In genomic region chr1:6535214-6535613, GRCh38 we compare ENCODE assay signal across 20 cellular contexts. TPM values are rescaled to one million over a fixed set of nuclear protein-coding genes. Genes with fewer than 3 reads are reported as not detected.
DNase-seq lines count a peak whose midpoint lies in the region; ATAC-seq, FAIRE-seq and TF ChIP-seq lines count a peak whose summit lies in the region.
"Had no signal": no experiment of that assay in that cellular context is flagged by ENCODE, and none has a peak within 500 bp of the region (broad histone marks: within the 10 kb centered on the region; RNA-seq: fewer than 3 reads in every experiment).

No MANE protein-coding gene starts in this region.

- ATAC-seq in K562 (no peak), GM21576 (IDR thresholded peaks at IDR 0.05; ENCODE audit: unreplicated experiment) (no peak)

- no peaks in the 10 kb centered on the region for H3K27me3 Mint-ChIP-seq in T-helper 2 cell treated with Interferon-gamma antibody and Interleukin-4, amounts not matched to agents 5 μg/mL and 100 μg/mL, for 36 hours (ENCODE audit: low read depth)
- peaks cover 0 to 2% (median 0%) of the 10 kb centered on the region in 3 donors for H3K27me3 Mint-ChIP-seq in CD14-positive monocyte (ENCODE audit: low read depth in 3 of 3)

- peaks cover 14% of the 10 kb centered on the region; the same call in 2 of the 3 replicates for H3K79me2 ChIP-seq in K562 (ENCODE audit: control insufficient read depth, insufficient read depth, low read length)

- in situ Hi-C loops in K562 (cut with MboI): no loop called here

- POLR2A ChIA-PET in K562 (lab: Yijun Ruan, JAX): interaction anchor here (0.6 to 5.5 kb wide), 4 partner anchors 12 to 54 kb away, joined by 3 to 48 read pairs (median 4); no protein-coding TSS in a partner anchor

- peaks cover 88% of the 10 kb centered on the region for H3K36me3 ChIP-seq in K562 (ENCODE audit: control insufficient read depth, insufficient read depth, low read length)
- H3K36me3 ChIP-seq in mesenchymal stem cell (ENCODE audit: control insufficient read depth in 1 of 2, insufficient read depth in 2 of 2, low read depth in 1 of 2, low read length in 2 of 2): peaks cover 37 to 61% of the 10 kb centered on the region in 2 experiments

- CTCF ChIA-PET in K562 (lab: Yijun Ruan, JAX; ENCODE audit: low intra/inter-chr PET ratio): no interaction called here

- H3K9ac ChIP-seq in K562 (ENCODE audit: insufficient read depth in 1 of 2, low read depth in 2 of 2, low read length in 2 of 2): no peak overlapping the region
- H3K9ac ChIP-seq in mesenchymal stem cell (ENCODE audit: low read length): no peak overlapping the region

- TF ChIP-seq CTCF in CD14-positive monocyte (IDR thresholded peaks at IDR 0.05): no peak
- TF ChIP-seq CTCF in K562 (IDR thresholded peaks at IDR 0.05 in 2 of 3, conservative IDR thresholded peaks at IDR 0.05 in 1 of 3; ENCODE audit: insufficient read depth in 2 of 3, low read depth in 1 of 3, low read length in 3 of 3): no peak

- no peaks in the 10 kb centered on the region for H3K9me3 Mint-ChIP-seq in T-helper 2 cell treated with Interferon-gamma antibody and Interleukin-4, amounts not matched to agents 5 μg/mL and 100 μg/mL, for 36 hours
- H3K9me3 Mint-ChIP-seq in CD14-positive monocyte: no peaks in the 10 kb centered on the region

- no peaks in the 10 kb centered on the region for H3K4me1 ChIP-seq in K562 (replicated peaks in 1 of 2; ENCODE audit: control insufficient read depth in 2 of 2, insufficient read depth in 2 of 2, low read length in 2 of 2)
- H3K4me1 ChIP-seq in mesenchymal stem cell (ENCODE audit: control insufficient read depth, insufficient read depth, low read depth, low read length): peaks cover 3% of the 10 kb centered on the region

- intact Hi-C loops in CD14-positive monocyte (cut with micrococcal nuclease) (no loop called here), K562 (cut with micrococcal nuclease) (no loop called here)

- no peaks in the 10 kb centered on the region for H3K27me3 ChIP-seq in K562 (ENCODE audit: control insufficient read depth in 2 of 2, insufficient read depth in 2 of 2, low read length in 2 of 2)
- no peaks in the 10 kb centered on the region for H3K27me3 ChIP-seq in mesenchymal stem cell (ENCODE audit: control insufficient read depth in 1 of 2, insufficient read depth in 1 of 2, low read length in 2 of 2)

- H3K27ac ChIP-seq in K562 (ENCODE audit: extremely low read depth, low read depth, low read length): no peak overlapping the region
- H3K27ac ChIP-seq in mesenchymal stem cell (ENCODE audit: low read length, poor library complexity, severe bottlenecking): no peak overlapping the region
- H3K27ac ChIP-seq: 22Rv1, PC-9 had no signal

- 99% methylated on average over 4 of the region's 4 CpGs for WGBS in K562 (ENCODE audit: insufficient coverage, low coverage, missing lambda C conversion rate)
- WGBS in mesenchymal stem cell: 100% methylated on average over 4 of the region's 4 CpGs

- H3K79me1 ChIP-seq in mesenchymal stem cell (replicated peaks; ENCODE audit: low read length, poor library complexity, severe bottlenecking): peaks cover 14% of the 10 kb centered on the region

- no peak overlapping the region for H3K14ac ChIP-seq in mesenchymal stem cell (ENCODE audit: low read length in 2 of 2)

- H3K4ac ChIP-seq in mesenchymal stem cell (ENCODE audit: low read depth in 1 of 2, low read length in 2 of 2): no peak overlapping the region

- no peak overlapping the region for H2BK15ac ChIP-seq in mesenchymal stem cell (ENCODE audit: low read depth, poor library complexity, severe bottlenecking)

- no peak overlapping the region for H4K91ac ChIP-seq in mesenchymal stem cell (ENCODE audit: low read length)

- BruUV-seq in K562 (replicated peaks; lab: Mats Ljungman, UMichigan): no TSS peak

- TF ChIP-seq EP300 in K562 (IDR thresholded peaks at IDR 0.05; ENCODE audit: low read length): no peak

- H3K18ac ChIP-seq in mesenchymal stem cell (ENCODE audit: low read depth in 1 of 2, low read length in 2 of 2): no peak overlapping the region

- H3K9me1 ChIP-seq in K562 (ENCODE audit: control insufficient read depth, insufficient read depth, low read length): no peaks in the 10 kb centered on the region

- peak overlapping the region; percentile 26 for H3K27ac Mint-ChIP-seq in T-helper 2 cell treated with Interferon-gamma antibody and Interleukin-4, amounts not matched to agents 5 μg/mL and 100 μg/mL, for 36 hours
- H3K27ac Mint-ChIP-seq in CD14-positive monocyte: peak overlapping the region in 5 of 7 donors; percentile 23 to 67 (median 38)

- H3K4me3 ChIP-seq in K562 (no peak overlapping the region), mesenchymal stem cell (ENCODE audit: insufficient read depth in 1 of 2, low read depth in 1 of 2, low read length in 2 of 2) (no peak overlapping the region)
- H3K4me3 ChIP-seq: PC-9 had no signal

- TF ChIP-seq RAD21 in K562 (CRISPR knock-in tag; conservative IDR thresholded peaks at IDR 0.05 in 1 of 2, IDR thresholded peaks at IDR 0.05 in 1 of 2): no peak

- no peak for FAIRE-seq in K562 (lab: Jason Lieb, UNC)
- FAIRE-seq: GM12892 had no signal

- no peaks in the 10 kb centered on the region for H3K4me1 Mint-ChIP-seq in T-helper 2 cell treated with Interferon-gamma antibody and Interleukin-4, amounts not matched to agents 5 μg/mL and 100 μg/mL, for 36 hours (ENCODE audit: low read depth)
- H3K4me1 Mint-ChIP-seq in CD14-positive monocyte: peaks cover 4% of the 10 kb centered on the region

- H3K4me2 ChIP-seq in K562 (ENCODE audit: insufficient read depth, low read length) (no peak overlapping the region), mesenchymal stem cell (ENCODE audit: low read length, poor library complexity, severe bottlenecking) (no peak overlapping the region)
- H3K4me2 ChIP-seq: PC-9 had no signal

- no peak overlapping the region for H3K23ac ChIP-seq in mesenchymal stem cell (ENCODE audit: low read length in 2 of 2)

- no peak overlapping the region for H2BK5ac ChIP-seq in mesenchymal stem cell (ENCODE audit: low read depth, low read length, poor library complexity, severe bottlenecking)

- H3K4me3 Mint-ChIP-seq in T-helper 2 cell treated with Interferon-gamma antibody and Interleukin-4, amounts not matched to agents 5 μg/mL and 100 μg/mL, for 36 hours: no peak overlapping the region
- H3K4me3 Mint-ChIP-seq in CD14-positive monocyte: no peak overlapping the region

- DNase-seq in T-helper 2 cell treated with Interferon-gamma antibody and Interleukin-4, amounts not matched to agents 5 μg/mL and 100 μg/mL, for 36 hours (ENCODE audit: low spot score): no peak
- DNase-seq in T-helper 2 cell (no peak), CD14-positive monocyte (ENCODE audit: low spot score) (no peak), K562 (ENCODE audit: extremely low read depth in 1 of 4, low spot score in 3 of 4) (peak in 1 of 4 experiments; percentile 3), mesenchymal stem cell (peak; percentile 23), DMS114 treated with DMSO at 0.1 percent for 48 hours (lab: John Stamatoyannopoulos, UW; ENCODE audit: unreplicated experiment) (no peak), mesenteric fat pad (ENCODE audit: low spot score) (no peak)
- DNase-seq: DND-41, GDM1, HCEC 1CT, Karpas-422, MM.1S, NCI-H1105, NCI-H187 treated with DMSO at 0.1 percent for 48 hours, NCI-H446 treated with DMSO at 0.1 percent for 48 hours, NCI-H748 treated with DMSO at 0.1 percent for 48 hours, PC-9 had no signal

- H2BK12ac ChIP-seq in mesenchymal stem cell (ENCODE audit: low read length in 2 of 2): no peak overlapping the region

- H2AFZ ChIP-seq in K562 (ENCODE audit: low read depth, low read length) (no peak overlapping the region), mesenchymal stem cell (ENCODE audit: low read depth, low read length) (no peak overlapping the region)
- H2AFZ ChIP-seq: PC-9 had no signal

- H3K9me3 ChIP-seq in K562 (replicated peaks; ENCODE audit: control insufficient read depth, insufficient read depth, low read depth, low read length) (no peaks in the 10 kb centered on the region), mesenchymal stem cell (ENCODE audit: control insufficient read depth, low read length) (no peaks in the 10 kb centered on the region)

- H2BK120ac ChIP-seq in mesenchymal stem cell (ENCODE audit: low read depth, low read length): no peak overlapping the region

- H4K20me1 ChIP-seq in K562 (replicated peaks; ENCODE audit: control insufficient read depth, insufficient read depth, low read length): peaks cover 5% of the 10 kb centered on the region; the same call in 1 of the 2 replicates

- TF ChIP-seq POLR2A in K562 (conservative IDR thresholded peaks at IDR 0.05): no peak

- H4K8ac ChIP-seq in mesenchymal stem cell (ENCODE audit: low read length): no peak overlapping the region

- H3K36me3 Mint-ChIP-seq in T-helper 2 cell treated with Interferon-gamma antibody and Interleukin-4, amounts not matched to agents 5 μg/mL and 100 μg/mL, for 36 hours (ENCODE audit: low read depth): peaks cover 43% of the 10 kb centered on the region
- peaks cover 51 to 74% of the 10 kb centered on the region in 2 donors for H3K36me3 Mint-ChIP-seq in CD14-positive monocyte

- H2AK5ac ChIP-seq in mesenchymal stem cell (ENCODE audit: low read length, severe bottlenecking): no peak overlapping the region

RNA-seq across cellular contexts. Expression of gene NOL9, which starts 19.1 kb away (rescaled TPM):
- polyA plus RNA-seq in CD14-positive monocyte (1 to 10 TPM; 3.7 to 7.6 TPM), K562 (2011; rRNA removed) (52.3 and 52.7 TPM in 2 replicates), K562 (2014; fragmentation: Illumina TruSeq; extraction: Trizol) (25.8 and 30.1 TPM in 2 replicates), K562 (2014; fragmentation: Nextera tagmentation; extraction: Ambion mirVana) (10 to 100 TPM in 1 of 2 experiments, 1 to 10 TPM in 1; 5.6 to 10.1 TPM), K562 (2014; rRNA removed) (35.6 and 40.0 TPM in 2 replicates)
- total RNA-seq in K562 (2011; cell fraction: chromatin; rRNA removed; ENCODE audit: low replicate concordance): 408 and 415 TPM in 2 replicates
- 189 and 201 TPM in 2 replicates for total RNA-seq in K562 (2011; cell fraction: nucleolus; rRNA removed)
- total RNA-seq in K562 (2011; cell fraction: nucleoplasm; rRNA removed): 302 and 309 TPM in 2 replicates
- total RNA-seq in K562 (2014; rRNA removed) (47.3 and 58.4 TPM in 2 replicates), K562 (2014; rRNA removed; fragmentation: Illumina TruSeq; extraction: Trizol) (62.5 and 63.6 TPM in 2 replicates), K562 (2015; rRNA removed; fragmentation: Illumina TruSeq; extraction: Trizol) (52.8 and 56.5 TPM in 2 replicates), K562 (2021) (76.5 and 79.3 TPM in 2 replicates), mesenteric fat pad (23.2 TPM)
- polyA plus RNA-seq in K562 (2011; cell fraction: cytosol; rRNA removed): 19.5 and 29.3 TPM in 2 replicates
- 60.2 and 68.3 TPM in 2 replicates for polyA plus RNA-seq in K562 (2011; cell fraction: nucleus; rRNA removed)
- polyA plus RNA-seq in K562 (2012): 9.6 and 15.3 TPM in 2 replicates
- polyA minus RNA-seq in K562 (2011; rRNA and poly(A)+ RNA removed): 80.8 and 105 TPM in 2 replicates
- 22.9 and 38.4 TPM in 2 replicates for polyA minus RNA-seq in K562 (2011; cell fraction: cytosol; rRNA and poly(A)+ RNA removed)
- 42.3 and 74.4 TPM in 2 replicates for polyA minus RNA-seq in K562 (2011; cell fraction: nucleus; rRNA and poly(A)+ RNA removed)
- polyA plus RNA-seq in mesenchymal stem cell (2013, experiment 1 of 2): 7.3 TPM
- 7.3 TPM for polyA plus RNA-seq in mesenchymal stem cell (2013, experiment 2 of 2)

RNA-seq across cellular contexts. Expression of gene TAS1R1, which starts 19.9 kb away (rescaled TPM):
- polyA plus RNA-seq in CD14-positive monocyte: not detected
- 0.28 and 0.44 TPM in 2 replicates for total RNA-seq in K562 (2011; cell fraction: chromatin; rRNA removed; ENCODE audit: low replicate concordance)
- total RNA-seq in K562 (2011; cell fraction: nucleolus; rRNA removed): 0.39 TPM in 1 of 2 replicates, not detected in the other
- 0.15 TPM in 1 of 2 replicates, not detected in the other for total RNA-seq in K562 (2011; cell fraction: nucleoplasm; rRNA removed)
- not detected in 2 replicates for total RNA-seq in K562 (2014; rRNA removed)
- not detected in 2 replicates for total RNA-seq in K562 (2014; rRNA removed; fragmentation: Illumina TruSeq; extraction: Trizol)
- total RNA-seq in K562 (2015; rRNA removed; fragmentation: Illumina TruSeq; extraction: Trizol): not detected in 2 replicates
- total RNA-seq in K562 (2021): not detected in 2 replicates
- polyA plus RNA-seq in K562 (2011; rRNA removed): 0.04 and 0.06 TPM in 2 replicates
- 0.01 and 0.04 TPM in 2 replicates for polyA plus RNA-seq in K562 (2011; cell fraction: cytosol; rRNA removed)
- 0.06 TPM in 1 of 2 replicates, not detected in the other for polyA plus RNA-seq in K562 (2011; cell fraction: nucleus; rRNA removed)
- polyA plus RNA-seq in K562 (2012): 0.07 and 0.12 TPM in 2 replicates
- polyA plus RNA-seq in K562 (2014; fragmentation: Illumina TruSeq; extraction: Trizol): not detected in 2 replicates
- polyA plus RNA-seq in K562 (2014; fragmentation: Nextera tagmentation; extraction: Ambion mirVana): not detected
- not detected in 2 replicates for polyA plus RNA-seq in K562 (2014; rRNA removed)
- 0.11 TPM in 1 of 2 replicates, not detected in the other for polyA minus RNA-seq in K562 (2011; rRNA and poly(A)+ RNA removed)
- not detected in 2 replicates for polyA minus RNA-seq in K562 (2011; cell fraction: cytosol; rRNA and poly(A)+ RNA removed)
- polyA minus RNA-seq in K562 (2011; cell fraction: nucleus; rRNA and poly(A)+ RNA removed): not detected in 2 replicates
- not detected for polyA plus RNA-seq in mesenchymal stem cell (2013, experiment 1 of 2)
- polyA plus RNA-seq in mesenchymal stem cell (2013, experiment 2 of 2): not detected
- total RNA-seq in mesenteric fat pad: not detected
- total RNA-seq: PC-9 had no signal

RNA-seq across cellular contexts. Expression of gene PLEKHG5, which starts 43.7 kb away (rescaled TPM):
- polyA plus RNA-seq in CD14-positive monocyte: not detected
- 0.51 and 2.5 TPM in 2 replicates for total RNA-seq in K562 (2011; cell fraction: chromatin; rRNA removed; ENCODE audit: low replicate concordance)
- total RNA-seq in K562 (2011; cell fraction: nucleolus; rRNA removed): 1.4 and 1.5 TPM in 2 replicates
- total RNA-seq in K562 (2011; cell fraction: nucleoplasm; rRNA removed): 0.88 and 0.99 TPM in 2 replicates
- total RNA-seq in K562 (2014; rRNA removed): 0.05 and 0.20 TPM in 2 replicates
- total RNA-seq in K562 (2014; rRNA removed; fragmentation: Illumina TruSeq; extraction: Trizol): 0.04 TPM in 1 of 2 replicates, not detected in the other
- not detected in 2 replicates for total RNA-seq in K562 (2015; rRNA removed; fragmentation: Illumina TruSeq; extraction: Trizol)
- total RNA-seq in K562 (2021): 0.29 TPM in 2 replicates
- polyA plus RNA-seq in K562 (2011; rRNA removed): 0.11 and 0.16 TPM in 2 replicates
- 0.06 and 0.49 TPM in 2 replicates for polyA plus RNA-seq in K562 (2011; cell fraction: cytosol; rRNA removed)
- 0.94 and 1.8 TPM in 2 replicates for polyA plus RNA-seq in K562 (2011; cell fraction: nucleus; rRNA removed)
- 0.04 and 0.07 TPM in 2 replicates for polyA plus RNA-seq in K562 (2012)
- polyA plus RNA-seq in K562 (2014; fragmentation: Illumina TruSeq; extraction: Trizol): 0.07 and 0.12 TPM in 2 replicates
- not detected for polyA plus RNA-seq in K562 (2014; fragmentation: Nextera tagmentation; extraction: Ambion mirVana)
- 0.13 and 0.26 TPM in 2 replicates for polyA plus RNA-seq in K562 (2014; rRNA removed)
- polyA minus RNA-seq in K562 (2011; rRNA and poly(A)+ RNA removed): 0.12 and 0.14 TPM in 2 replicates
- 0.29 TPM in 1 of 2 replicates, not detected in the other for polyA minus RNA-seq in K562 (2011; cell fraction: cytosol; rRNA and poly(A)+ RNA removed)
- polyA minus RNA-seq in K562 (2011; cell fraction: nucleus; rRNA and poly(A)+ RNA removed): 1.2 TPM in 2 replicates
- polyA plus RNA-seq in mesenchymal stem cell (2013, experiment 1 of 2): 6.5 TPM
- polyA plus RNA-seq in mesenchymal stem cell (2013, experiment 2 of 2): 6.7 TPM
- total RNA-seq in mesenteric fat pad: 9.3 TPM

RNA-seq across cellular contexts. Expression of gene ZBTB48, which starts 44.6 kb away (rescaled TPM):
- polyA plus RNA-seq in CD14-positive monocyte (10 to 100 TPM; 13.2 to 23.0 TPM), K562 (2011; rRNA removed) (29.5 and 57.2 TPM in 2 replicates), K562 (2014; fragmentation: Illumina TruSeq; extraction: Trizol) (24.9 and 40.6 TPM in 2 replicates), K562 (2014; fragmentation: Nextera tagmentation; extraction: Ambion mirVana) (1 to 10 TPM; 1.9 to 7.4 TPM), K562 (2014; rRNA removed) (50.9 and 66.9 TPM in 2 replicates)
- total RNA-seq in K562 (2011; cell fraction: chromatin; rRNA removed; ENCODE audit: low replicate concordance): 73.9 and 235 TPM in 2 replicates
- total RNA-seq in K562 (2011; cell fraction: nucleolus; rRNA removed): 195 and 197 TPM in 2 replicates
- 94.0 and 120 TPM in 2 replicates for total RNA-seq in K562 (2011; cell fraction: nucleoplasm; rRNA removed)
- total RNA-seq in K562 (2014; rRNA removed) (42.4 and 52.4 TPM in 2 replicates), K562 (2014; rRNA removed; fragmentation: Illumina TruSeq; extraction: Trizol) (17.2 and 19.8 TPM in 2 replicates), K562 (2015; rRNA removed; fragmentation: Illumina TruSeq; extraction: Trizol) (44.5 and 55.4 TPM in 2 replicates), K562 (2021) (52.9 and 55.3 TPM in 2 replicates), mesenteric fat pad (18.9 TPM)
- polyA plus RNA-seq in K562 (2011; cell fraction: cytosol; rRNA removed): 50.1 and 59.3 TPM in 2 replicates
- polyA plus RNA-seq in K562 (2011; cell fraction: nucleus; rRNA removed): 124 and 137 TPM in 2 replicates
- 45.7 and 62.8 TPM in 2 replicates for polyA plus RNA-seq in K562 (2012)
- polyA minus RNA-seq in K562 (2011; rRNA and poly(A)+ RNA removed): 28.0 and 28.3 TPM in 2 replicates
- 31.8 and 39.4 TPM in 2 replicates for polyA minus RNA-seq in K562 (2011; cell fraction: cytosol; rRNA and poly(A)+ RNA removed)
- 52.8 and 74.0 TPM in 2 replicates for polyA minus RNA-seq in K562 (2011; cell fraction: nucleus; rRNA and poly(A)+ RNA removed)
- 12.8 TPM for polyA plus RNA-seq in mesenchymal stem cell (2013, experiment 1 of 2)
- 11.6 TPM for polyA plus RNA-seq in mesenchymal stem cell (2013, experiment 2 of 2)
